Comparison of ENCODE assay signal across 13 cellular contexts in genomic region chr17:35529326-35529725, GRCh38. TPM values are rescaled to one million over a fixed set of nuclear protein-coding genes. Genes with fewer than 3 reads are reported as not detected.
DNase-seq lines count a peak whose midpoint lies in the region; ATAC-seq, FAIRE-seq and TF ChIP-seq lines count a peak whose summit lies in the region.
"Not testable (repeated sequence)": the region's sequence is repeated elsewhere in the genome, so short reads cannot be mapped to it uniquely, and the experiment has no call there.
"Had no signal": no experiment of that assay in that cellular context is flagged by ENCODE, and none has a peak within 500 bp of the region (broad histone marks: within the 10 kb centered on the region; RNA-seq: fewer than 3 reads in every experiment).

No MANE protein-coding gene starts in this region.

- TF ChIP-seq CTCF in CD8-positive, alpha-beta T cell (IDR thresholded peaks at IDR 0.05); K562 (IDR thresholded peaks at IDR 0.05 in 2 of 3, conservative IDR thresholded peaks at IDR 0.05 in 1 of 3; ENCODE audit: insufficient read depth in 2 of 3, low read depth in 1 of 3, low read length in 3 of 3): not testable (repeated sequence)

- peaks cover 59% of the 10 kb centered on the region for H3K4me1 ChIP-seq in CD8-positive, alpha-beta T cell (ENCODE audit: insufficient read depth, low read length)
- H3K4me1 ChIP-seq in K562 (replicated peaks in 1 of 2; ENCODE audit: control insufficient read depth in 2 of 2, insufficient read depth in 2 of 2, low read length in 2 of 2) = not testable (repeated sequence)

- in situ Hi-C loops in K562 (cut with MboI) = not testable (repeated sequence)

- not testable (repeated sequence) for H4K20me1 ChIP-seq in K562 (replicated peaks; ENCODE audit: control insufficient read depth, insufficient read depth, low read length)

- not testable (repeated sequence) for H3K4me3 ChIP-seq in CD8-positive, alpha-beta T cell (ENCODE audit: low read depth, low read length); K562

- TF ChIP-seq POLR2A in K562 (conservative IDR thresholded peaks at IDR 0.05) = not testable (repeated sequence)

- intact Hi-C loops in CD8-positive, alpha-beta T cell (cut with DNase I, micrococcal nuclease); K562 (cut with micrococcal nuclease): not testable (repeated sequence)

- not testable (repeated sequence) for H3K79me2 ChIP-seq in K562 (ENCODE audit: control insufficient read depth, insufficient read depth, low read length)

- TF ChIP-seq RAD21 in K562 (CRISPR knock-in tag; conservative IDR thresholded peaks at IDR 0.05 in 1 of 2, IDR thresholded peaks at IDR 0.05 in 1 of 2) = not testable (repeated sequence)

- not testable (repeated sequence) for H3K9me3 ChIP-seq in CD8-positive, alpha-beta T cell (ENCODE audit: low read length); K562 (replicated peaks; ENCODE audit: control insufficient read depth, insufficient read depth, low read depth, low read length)

- not testable (repeated sequence) for FAIRE-seq in K562 (lab: Jason Lieb, UNC)

- not testable (repeated sequence) for H3K27me3 ChIP-seq in CD8-positive, alpha-beta T cell (ENCODE audit: insufficient read depth, low read length); K562 (ENCODE audit: control insufficient read depth in 2 of 2, insufficient read depth in 2 of 2, low read length in 2 of 2)

- H3K27ac ChIP-seq in CD8-positive, alpha-beta T cell (ENCODE audit: low read depth, low read length); K562 (ENCODE audit: extremely low read depth, low read depth, low read length): not testable (repeated sequence)

- BruUV-seq in K562 (replicated peaks; lab: Mats Ljungman, UMichigan) = not testable (repeated sequence)

- TF ChIP-seq EP300 in K562 (IDR thresholded peaks at IDR 0.05; ENCODE audit: low read length) = not testable (repeated sequence)

- H3K36me3 ChIP-seq in CD8-positive, alpha-beta T cell (ENCODE audit: insufficient read depth, low read length); K562 (ENCODE audit: control insufficient read depth, insufficient read depth, low read length): not testable (repeated sequence)

- ATAC-seq in CD8-positive, alpha-beta T cell; K562; naive thymus-derived CD8-positive, alpha-beta T cell: not testable (repeated sequence)

- peak overlapping the region; percentile 83 for H3K27ac Mint-ChIP-seq in CD8-positive, alpha-beta T cell
- H3K27ac Mint-ChIP-seq in T-helper 1 cell treated with Interleukin-12 subunit alpha and Interleukin-12 subunit beta and Interleukin-4 antibody, amounts not matched to agents 30 μg/mL and 1 μg/mL, for 36 hours; activated naive CD4-positive, alpha-beta T cell treated with anti-CD3 and anti-CD28 coated beads, Interleukin-2, amount 50 U/mL, for 24 hours: not testable (repeated sequence)
- peak overlapping the region; percentile 29 for H3K27ac Mint-ChIP-seq in activated CD4-positive, alpha-beta memory T cell treated with anti-CD3 and anti-CD28 coated beads, Interleukin-2, amount 10 ng/mL, durations not matched to agents 7 days and 5 days
- H3K27ac Mint-ChIP-seq in activated T-cell treated with anti-CD3 and anti-CD28 coated beads, Interleukin-2, amount 50 U/mL, for 24 hours = peak overlapping the region; percentile 54
- H3K27ac Mint-ChIP-seq in naive thymus-derived CD8-positive, alpha-beta T cell = peak overlapping the region in 8 of 10 donors; percentile 29 to 97 (median 88)
- H3K27ac Mint-ChIP-seq in stimulated activated naive CD8-positive, alpha-beta T cell treated with anti-CD3 and anti-CD28 coated beads, Interleukin-15, Interleukin-2, amounts not matched to agents 100 ng/mL and 50 ng/mL, for 24 hours = peak overlapping the region; percentile 15

- H3K9me1 ChIP-seq in K562 (ENCODE audit: control insufficient read depth, insufficient read depth, low read length) = not testable (repeated sequence)

- not testable (repeated sequence) for H3K9me3 Mint-ChIP-seq in CD8-positive, alpha-beta T cell; T-helper 1 cell treated with Interleukin-12 subunit alpha and Interleukin-12 subunit beta and Interleukin-4 antibody, amounts not matched to agents 30 μg/mL and 1 μg/mL, for 36 hours; activated CD4-positive, alpha-beta memory T cell treated with anti-CD3 and anti-CD28 coated beads, Interleukin-2, amount 10 ng/mL, durations not matched to agents 7 days and 5 days; activated T-cell treated with anti-CD3 and anti-CD28 coated beads, Interleukin-2, amount 50 U/mL, for 24 hours; activated naive CD4-positive, alpha-beta T cell treated with anti-CD3 and anti-CD28 coated beads, Interleukin-2, amount 50 U/mL, for 24 hours; naive thymus-derived CD8-positive, alpha-beta T cell; stimulated activated naive CD8-positive, alpha-beta T cell treated with anti-CD3 and anti-CD28 coated beads, Interleukin-15, Interleukin-2, amounts not matched to agents 100 ng/mL and 50 ng/mL, for 24 hours

- peaks cover 81% of the 10 kb centered on the region for H3K4me1 Mint-ChIP-seq in CD8-positive, alpha-beta T cell (ENCODE audit: low read depth)
- H3K4me1 Mint-ChIP-seq in T-helper 1 cell treated with Interleukin-12 subunit alpha and Interleukin-12 subunit beta and Interleukin-4 antibody, amounts not matched to agents 30 μg/mL and 1 μg/mL, for 36 hours (ENCODE audit: low read depth) = peaks cover 67% of the 10 kb centered on the region
- H3K4me1 Mint-ChIP-seq in activated CD4-positive, alpha-beta memory T cell treated with anti-CD3 and anti-CD28 coated beads, Interleukin-2, amount 10 ng/mL, durations not matched to agents 7 days and 5 days = peaks cover 81% of the 10 kb centered on the region
- H3K4me1 Mint-ChIP-seq in activated T-cell treated with anti-CD3 and anti-CD28 coated beads, Interleukin-2, amount 50 U/mL, for 24 hours (ENCODE audit: low read depth) = peaks cover 82% of the 10 kb centered on the region
- peaks cover 87% of the 10 kb centered on the region for H3K4me1 Mint-ChIP-seq in activated naive CD4-positive, alpha-beta T cell treated with anti-CD3 and anti-CD28 coated beads, Interleukin-2, amount 50 U/mL, for 24 hours
- H3K4me1 Mint-ChIP-seq in naive thymus-derived CD8-positive, alpha-beta T cell = peaks cover 50 to 86% (median 79%) of the 10 kb centered on the region in 4 donors
- peaks cover 86% of the 10 kb centered on the region for H3K4me1 Mint-ChIP-seq in stimulated activated naive CD8-positive, alpha-beta T cell treated with anti-CD3 and anti-CD28 coated beads, Interleukin-15, Interleukin-2, amounts not matched to agents 100 ng/mL and 50 ng/mL, for 24 hours (ENCODE audit: low read depth)

- not testable (repeated sequence) for H3K4me2 ChIP-seq in K562 (ENCODE audit: insufficient read depth, low read length)

- 50% methylated on average over 1 of the region's 1 CpG for WGBS in K562 (ENCODE audit: insufficient coverage, low coverage, missing lambda C conversion rate)

- H3K27me3 Mint-ChIP-seq in CD8-positive, alpha-beta T cell (ENCODE audit: low read depth); T-helper 1 cell treated with Interleukin-12 subunit alpha and Interleukin-12 subunit beta and Interleukin-4 antibody, amounts not matched to agents 30 μg/mL and 1 μg/mL, for 36 hours (ENCODE audit: low read depth); activated CD4-positive, alpha-beta memory T cell treated with anti-CD3 and anti-CD28 coated beads, Interleukin-2, amount 10 ng/mL, durations not matched to agents 7 days and 5 days; activated T-cell treated with anti-CD3 and anti-CD28 coated beads, Interleukin-2, amount 50 U/mL, for 24 hours; activated naive CD4-positive, alpha-beta T cell treated with anti-CD3 and anti-CD28 coated beads, Interleukin-2, amount 50 U/mL, for 24 hours; naive thymus-derived CD8-positive, alpha-beta T cell; stimulated activated naive CD8-positive, alpha-beta T cell treated with anti-CD3 and anti-CD28 coated beads, Interleukin-15, Interleukin-2, amounts not matched to agents 100 ng/mL and 50 ng/mL, for 24 hours: not testable (repeated sequence)

- H2AFZ ChIP-seq in K562 (ENCODE audit: low read depth, low read length) = not testable (repeated sequence)

- CTCF ChIA-PET in CD8-positive, alpha-beta T cell (lab: Charles Lee) = interaction anchor here (1.0 to 1.4 kb wide), 2 partner anchors 10 to 217 kb away, joined by 3 to 5 read pairs; no protein-coding TSS in a partner anchor
- CTCF ChIA-PET in activated CD4-positive, alpha-beta memory T cell treated with anti-CD3 and anti-CD28 coated beads, Interleukin-2, amount 10 ng/mL, durations not matched to agents 7 days and 5 days (lab: Charles Lee) = interaction anchor here (0.7 kb wide), 1 partner anchor 27 kb away, joined by 6 read pairs; no protein-coding TSS in a partner anchor
- CTCF ChIA-PET in K562 (lab: Yijun Ruan, JAX; ENCODE audit: low intra/inter-chr PET ratio) = not testable (repeated sequence)

- POLR2A ChIA-PET in CD8-positive, alpha-beta T cell (lab: Charles Lee) = interaction anchor here (0.9 to 1.2 kb wide), 3 partner anchors 9 to 158 kb away, joined by 3 read pairs; partner anchors contain the start of gene PEX12
- POLR2A ChIA-PET in activated CD4-positive, alpha-beta memory T cell treated with anti-CD3 and anti-CD28 coated beads, Interleukin-2, amount 10 ng/mL, durations not matched to agents 7 days and 5 days (lab: Charles Lee) = interaction anchor here (0.6 to 1.2 kb wide), 2 partner anchors 10 to 315 kb away, joined by 3 read pairs; no protein-coding TSS in a partner anchor
- POLR2A ChIA-PET in K562 (lab: Yijun Ruan, JAX) = not testable (repeated sequence)
- POLR2A ChIA-PET in naive thymus-derived CD8-positive, alpha-beta T cell (lab: Charles Lee) = interaction anchor here (0.7 to 1.5 kb wide), 3 partner anchors 42 to 286 kb away, joined by 3 read pairs; partner anchors contain the start of gene SLFN5

- DNase-seq in CD8-positive, alpha-beta T cell; activated CD4-positive, alpha-beta memory T cell treated with anti-CD3 and anti-CD28 coated beads, Interleukin-2, amount 10 ng/mL, durations not matched to agents 7 days and 5 days; activated T-cell treated with anti-CD3 and anti-CD28 coated beads, Interleukin-2, amount 50 U/mL, for 24 hours; K562 (ENCODE audit: extremely low read depth in 1 of 4, low spot score in 3 of 4); naive thymus-derived CD8-positive, alpha-beta T cell: not testable (repeated sequence)

- H3K4me3 Mint-ChIP-seq in CD8-positive, alpha-beta T cell; activated T-cell treated with anti-CD3 and anti-CD28 coated beads, Interleukin-2, amount 50 U/mL, for 24 hours: not testable (repeated sequence)
- H3K4me3 Mint-ChIP-seq in T-helper 1 cell treated with Interleukin-12 subunit alpha and Interleukin-12 subunit beta and Interleukin-4 antibody, amounts not matched to agents 30 μg/mL and 1 μg/mL, for 36 hours = peak overlapping the region; percentile 20
- H3K4me3 Mint-ChIP-seq in activated CD4-positive, alpha-beta memory T cell treated with anti-CD3 and anti-CD28 coated beads, Interleukin-2, amount 10 ng/mL, durations not matched to agents 7 days and 5 days = peak overlapping the region; percentile 25
- peak overlapping the region; percentile 5 for H3K4me3 Mint-ChIP-seq in activated naive CD4-positive, alpha-beta T cell treated with anti-CD3 and anti-CD28 coated beads, Interleukin-2, amount 50 U/mL, for 24 hours
- H3K4me3 Mint-ChIP-seq in naive thymus-derived CD8-positive, alpha-beta T cell = peak overlapping the region in 6 of 10 donors; percentile 23 to 77 (median 46)
- peak overlapping the region; percentile 51 for H3K4me3 Mint-ChIP-seq in stimulated activated naive CD8-positive, alpha-beta T cell treated with anti-CD3 and anti-CD28 coated beads, Interleukin-15, Interleukin-2, amounts not matched to agents 100 ng/mL and 50 ng/mL, for 24 hours

- H3K36me3 Mint-ChIP-seq in CD8-positive, alpha-beta T cell = peaks cover 55% of the 10 kb centered on the region
- peaks cover 53% of the 10 kb centered on the region for H3K36me3 Mint-ChIP-seq in T-helper 1 cell treated with Interleukin-12 subunit alpha and Interleukin-12 subunit beta and Interleukin-4 antibody, amounts not matched to agents 30 μg/mL and 1 μg/mL, for 36 hours (ENCODE audit: low read depth)
- H3K36me3 Mint-ChIP-seq in activated CD4-positive, alpha-beta memory T cell treated with anti-CD3 and anti-CD28 coated beads, Interleukin-2, amount 10 ng/mL, durations not matched to agents 7 days and 5 days (ENCODE audit: low read depth) = peaks cover 89% of the 10 kb centered on the region
- peaks cover 48% of the 10 kb centered on the region for H3K36me3 Mint-ChIP-seq in activated T-cell treated with anti-CD3 and anti-CD28 coated beads, Interleukin-2, amount 50 U/mL, for 24 hours (ENCODE audit: low read depth)
- peaks cover 19% of the 10 kb centered on the region for H3K36me3 Mint-ChIP-seq in activated naive CD4-positive, alpha-beta T cell treated with anti-CD3 and anti-CD28 coated beads, Interleukin-2, amount 50 U/mL, for 24 hours
- peaks cover 7 to 39% (median 32%) of the 10 kb centered on the region in 3 donors for H3K36me3 Mint-ChIP-seq in naive thymus-derived CD8-positive, alpha-beta T cell
- peaks cover 55% of the 10 kb centered on the region for H3K36me3 Mint-ChIP-seq in stimulated activated naive CD8-positive, alpha-beta T cell treated with anti-CD3 and anti-CD28 coated beads, Interleukin-15, Interleukin-2, amounts not matched to agents 100 ng/mL and 50 ng/mL, for 24 hours (ENCODE audit: low read depth)

- H3K9ac ChIP-seq in K562 (ENCODE audit: insufficient read depth in 1 of 2, low read depth in 2 of 2, low read length in 2 of 2) = not testable (repeated sequence)

RNA-seq across cellular contexts. Expression of gene SLFN12L, which starts 8.2 kb away (rescaled TPM):
- 10 to 100 TPM; 39.8 to 41.4 TPM for total RNA-seq in CD8-positive, alpha-beta T cell
- total RNA-seq in activated CD4-positive, alpha-beta memory T cell treated with anti-CD3 and anti-CD28 coated beads, Interleukin-2, amount 10 ng/mL, durations not matched to agents 7 days and 5 days = 100 to 1,000 TPM; 103 to 110 TPM
- total RNA-seq in K562 (2011; cell fraction: chromatin; rRNA removed; ENCODE audit: low replicate concordance) = 0.16 and 0.40 TPM in 2 replicates
- total RNA-seq in K562 (2011; cell fraction: nucleolus; rRNA removed) = not detected in 2 replicates
- 0.37 TPM in 1 of 2 replicates, not detected in the other for total RNA-seq in K562 (2011; cell fraction: nucleoplasm; rRNA removed)
- 0.04 TPM in 1 of 2 replicates, not detected in the other for total RNA-seq in K562 (2014; rRNA removed)
- total RNA-seq in K562 (2014; rRNA removed; fragmentation: Illumina TruSeq; extraction: Trizol) = 0.07 TPM in 1 of 2 replicates, not detected in the other
- total RNA-seq in K562 (2015; rRNA removed; fragmentation: Illumina TruSeq; extraction: Trizol) = 0.18 and 0.26 TPM in 2 replicates
- total RNA-seq in K562 (2021) = 0.09 and 0.31 TPM in 2 replicates
- 0.04 TPM in 1 of 2 replicates, not detected in the other for polyA plus RNA-seq in K562 (2011; rRNA removed)
- not detected in 2 replicates for polyA plus RNA-seq in K562 (2011; cell fraction: cytosol; rRNA removed)
- polyA plus RNA-seq in K562 (2011; cell fraction: nucleus; rRNA removed) = 0.04 TPM in 1 of 2 replicates, not detected in the other
- 0.05 and 0.58 TPM in 2 replicates for polyA plus RNA-seq in K562 (2012)
- 0.09 TPM in 1 of 2 replicates, not detected in the other for polyA plus RNA-seq in K562 (2014; fragmentation: Illumina TruSeq; extraction: Trizol)
- polyA plus RNA-seq in K562 (2014; fragmentation: Nextera tagmentation; extraction: Ambion mirVana) = under 1 TPM in 1 of 2 experiments, not detected in 1; 0.04 TPM
- polyA plus RNA-seq in K562 (2014; rRNA removed) = 0.05 TPM in 1 of 2 replicates, not detected in the other
- 0.09 TPM in 1 of 2 replicates, not detected in the other for polyA minus RNA-seq in K562 (2011; rRNA and poly(A)+ RNA removed)
- not detected in 2 replicates for polyA minus RNA-seq in K562 (2011; cell fraction: cytosol; rRNA and poly(A)+ RNA removed)
- 0.27 TPM in 1 of 2 replicates, not detected in the other for polyA minus RNA-seq in K562 (2011; cell fraction: nucleus; rRNA and poly(A)+ RNA removed)
- 10 to 100 TPM; 44.7 to 51.1 TPM for total RNA-seq in naive thymus-derived CD8-positive, alpha-beta T cell
- polyA plus RNA-seq in naive thymus-derived CD8-positive, alpha-beta T cell = 10 to 100 TPM in 2 of 3 donors, 1 to 10 TPM in 1; 9.6 to 12.3 (median 10.9) TPM
- total RNA-seq: Caco-2, H1, H9, HepG2 had no signal
- polyA plus RNA-seq: H1, HepG2 had no signal

RNA-seq across cellular contexts. Expression of gene SLFN14, which starts 31.3 kb away (rescaled TPM):
- not detected for total RNA-seq in CD8-positive, alpha-beta T cell
- total RNA-seq in activated CD4-positive, alpha-beta memory T cell treated with anti-CD3 and anti-CD28 coated beads, Interleukin-2, amount 10 ng/mL, durations not matched to agents 7 days and 5 days = not detected
- 4.3 and 10.9 TPM in 2 replicates for total RNA-seq in K562 (2011; cell fraction: chromatin; rRNA removed; ENCODE audit: low replicate concordance)
- 2.5 and 3.9 TPM in 2 replicates for total RNA-seq in K562 (2011; cell fraction: nucleolus; rRNA removed)
- 3.5 and 4.9 TPM in 2 replicates for total RNA-seq in K562 (2011; cell fraction: nucleoplasm; rRNA removed)
- total RNA-seq in K562 (2014; rRNA removed) = 2.7 and 3.0 TPM in 2 replicates
- total RNA-seq in K562 (2014; rRNA removed; fragmentation: Illumina TruSeq; extraction: Trizol) = 4.0 and 5.1 TPM in 2 replicates
- 1.3 and 1.7 TPM in 2 replicates for total RNA-seq in K562 (2015; rRNA removed; fragmentation: Illumina TruSeq; extraction: Trizol)
- total RNA-seq in K562 (2021) = 3.2 and 4.3 TPM in 2 replicates
- polyA plus RNA-seq in K562 (2011; rRNA removed) = 1.2 and 3.9 TPM in 2 replicates
- 0.65 and 1.0 TPM in 2 replicates for polyA plus RNA-seq in K562 (2011; cell fraction: cytosol; rRNA removed)
- 0.76 and 2.0 TPM in 2 replicates for polyA plus RNA-seq in K562 (2011; cell fraction: nucleus; rRNA removed)
- 0.89 and 1.3 TPM in 2 replicates for polyA plus RNA-seq in K562 (2012)
- 3.3 and 3.8 TPM in 2 replicates for polyA plus RNA-seq in K562 (2014; fragmentation: Illumina TruSeq; extraction: Trizol)
- 1 to 10 TPM; 1.6 to 3.1 TPM for polyA plus RNA-seq in K562 (2014; fragmentation: Nextera tagmentation; extraction: Ambion mirVana)
- polyA plus RNA-seq in K562 (2014; rRNA removed) = 2.6 and 3.1 TPM in 2 replicates
- 2.1 and 5.7 TPM in 2 replicates for polyA minus RNA-seq in K562 (2011; rRNA and poly(A)+ RNA removed)
- polyA minus RNA-seq in K562 (2011; cell fraction: cytosol; rRNA and poly(A)+ RNA removed) = 0.46 and 2.2 TPM in 2 replicates
- 1.4 and 1.9 TPM in 2 replicates for polyA minus RNA-seq in K562 (2011; cell fraction: nucleus; rRNA and poly(A)+ RNA removed)
- total RNA-seq in naive thymus-derived CD8-positive, alpha-beta T cell = not detected
- under 1 TPM; 0.06 to 0.33 (median 0.13) TPM for polyA plus RNA-seq in naive thymus-derived CD8-positive, alpha-beta T cell
- total RNA-seq: Caco-2, H1, H9, HepG2 had no signal
- polyA plus RNA-seq: HepG2, IgD-negative memory B cell had no signal

RNA-seq across cellular contexts. Expression of gene PEX12, which starts 49.0 kb away (rescaled TPM):
- 1 to 10 TPM; 2.7 to 3.2 TPM for total RNA-seq in CD8-positive, alpha-beta T cell
- 1 to 10 TPM; 3.8 to 4.5 TPM for total RNA-seq in activated CD4-positive, alpha-beta memory T cell treated with anti-CD3 and anti-CD28 coated beads, Interleukin-2, amount 10 ng/mL, durations not matched to agents 7 days and 5 days
- 7.7 and 10.2 TPM in 2 replicates for total RNA-seq in K562 (2011; cell fraction: chromatin; rRNA removed; ENCODE audit: low replicate concordance)
- total RNA-seq in K562 (2011; cell fraction: nucleolus; rRNA removed) = 9.2 and 9.3 TPM in 2 replicates
- 10.9 and 12.7 TPM in 2 replicates for total RNA-seq in K562 (2011; cell fraction: nucleoplasm; rRNA removed)
- 4.6 and 5.6 TPM in 2 replicates for total RNA-seq in K562 (2014; rRNA removed)
- 6.4 and 6.8 TPM in 2 replicates for total RNA-seq in K562 (2014; rRNA removed; fragmentation: Illumina TruSeq; extraction: Trizol)
- total RNA-seq in K562 (2015; rRNA removed; fragmentation: Illumina TruSeq; extraction: Trizol) = 5.8 and 6.4 TPM in 2 replicates
- 5.5 and 6.1 TPM in 2 replicates for total RNA-seq in K562 (2021)
- 9.9 and 12.4 TPM in 2 replicates for polyA plus RNA-seq in K562 (2011; rRNA removed)
- polyA plus RNA-seq in K562 (2011; cell fraction: cytosol; rRNA removed) = 11.1 and 11.7 TPM in 2 replicates
- 6.9 and 8.3 TPM in 2 replicates for polyA plus RNA-seq in K562 (2011; cell fraction: nucleus; rRNA removed)
- 7.8 TPM in 2 replicates for polyA plus RNA-seq in K562 (2012)
- 7.9 and 8.4 TPM in 2 replicates for polyA plus RNA-seq in K562 (2014; fragmentation: Illumina TruSeq; extraction: Trizol)
- polyA plus RNA-seq in K562 (2014; fragmentation: Nextera tagmentation; extraction: Ambion mirVana) = 1 to 10 TPM; 4.0 to 6.7 TPM
- 4.5 and 4.9 TPM in 2 replicates for polyA plus RNA-seq in K562 (2014; rRNA removed)
- polyA minus RNA-seq in K562 (2011; rRNA and poly(A)+ RNA removed) = 9.1 and 13.3 TPM in 2 replicates
- polyA minus RNA-seq in K562 (2011; cell fraction: cytosol; rRNA and poly(A)+ RNA removed) = 4.2 and 5.0 TPM in 2 replicates
- 4.8 and 7.3 TPM in 2 replicates for polyA minus RNA-seq in K562 (2011; cell fraction: nucleus; rRNA and poly(A)+ RNA removed)
- total RNA-seq in naive thymus-derived CD8-positive, alpha-beta T cell = 1 to 10 TPM; 6.8 TPM
- 1 to 10 TPM; 1.7 to 2.5 (median 1.9) TPM for polyA plus RNA-seq in naive thymus-derived CD8-positive, alpha-beta T cell

RNA-seq across cellular contexts. Expression of gene AP2B1, which starts 57.8 kb away (rescaled TPM):
- 10 to 100 TPM; 58.7 to 65.7 TPM for total RNA-seq in CD8-positive, alpha-beta T cell
- total RNA-seq in activated CD4-positive, alpha-beta memory T cell treated with anti-CD3 and anti-CD28 coated beads, Interleukin-2, amount 10 ng/mL, durations not matched to agents 7 days and 5 days = 100 to 1,000 TPM; 196 to 203 TPM
- total RNA-seq in K562 (2011; cell fraction: chromatin; rRNA removed; ENCODE audit: low replicate concordance) = 150 and 264 TPM in 2 replicates
- total RNA-seq in K562 (2011; cell fraction: nucleolus; rRNA removed) = 100 and 121 TPM in 2 replicates
- total RNA-seq in K562 (2011; cell fraction: nucleoplasm; rRNA removed) = 133 and 166 TPM in 2 replicates
- total RNA-seq in K562 (2014; rRNA removed) (90.5 and 115 TPM in 2 replicates), K562 (2014; rRNA removed; fragmentation: Illumina TruSeq; extraction: Trizol) (114 and 135 TPM in 2 replicates), K562 (2015; rRNA removed; fragmentation: Illumina TruSeq; extraction: Trizol) (82.0 and 85.9 TPM in 2 replicates), K562 (2021) (221 and 245 TPM in 2 replicates)
- polyA plus RNA-seq in K562 (2011; rRNA removed) (154 and 287 TPM in 2 replicates), K562 (2014; fragmentation: Illumina TruSeq; extraction: Trizol) (191 and 204 TPM in 2 replicates), K562 (2014; fragmentation: Nextera tagmentation; extraction: Ambion mirVana) (10 to 100 TPM; 60.1 to 63.6 TPM), K562 (2014; rRNA removed) (105 and 126 TPM in 2 replicates)
- 122 and 145 TPM in 2 replicates for polyA plus RNA-seq in K562 (2011; cell fraction: cytosol; rRNA removed)
- 151 and 159 TPM in 2 replicates for polyA plus RNA-seq in K562 (2011; cell fraction: nucleus; rRNA removed)
- polyA plus RNA-seq in K562 (2012) = 152 and 157 TPM in 2 replicates
- 244 and 452 TPM in 2 replicates for polyA minus RNA-seq in K562 (2011; rRNA and poly(A)+ RNA removed)
- 95.2 and 196 TPM in 2 replicates for polyA minus RNA-seq in K562 (2011; cell fraction: cytosol; rRNA and poly(A)+ RNA removed)
- 73.0 and 81.9 TPM in 2 replicates for polyA minus RNA-seq in K562 (2011; cell fraction: nucleus; rRNA and poly(A)+ RNA removed)
- total RNA-seq in naive thymus-derived CD8-positive, alpha-beta T cell = 100 to 1,000 TPM; 140 to 150 TPM
- polyA plus RNA-seq in naive thymus-derived CD8-positive, alpha-beta T cell = 10 to 100 TPM; 50.3 to 65.7 (median 52.0) TPM

Comparison
In these comparisons a context has a peak if more than half of its experiments do, and no peak if none do; other contexts are left out.
1. RNA of gene SLFN12L, which starts 8.2 kb away (total RNA-seq): 103 to 110 TPM in activated CD4-positive, alpha-beta memory T cell treated with anti-CD3 and anti-CD28 coated beads, Interleukin-2, amount 10 ng/mL, durations not matched to agents 7 days and 5 days, 44.7 to 51.1 TPM in naive thymus-derived CD8-positive, alpha-beta T cell and 39.8 to 41.4 TPM in CD8-positive, alpha-beta T cell; 0.04 to 0.40 TPM in K562; every median in the first group is over 10 times any median in the second.